In the genomic region with DNA sequence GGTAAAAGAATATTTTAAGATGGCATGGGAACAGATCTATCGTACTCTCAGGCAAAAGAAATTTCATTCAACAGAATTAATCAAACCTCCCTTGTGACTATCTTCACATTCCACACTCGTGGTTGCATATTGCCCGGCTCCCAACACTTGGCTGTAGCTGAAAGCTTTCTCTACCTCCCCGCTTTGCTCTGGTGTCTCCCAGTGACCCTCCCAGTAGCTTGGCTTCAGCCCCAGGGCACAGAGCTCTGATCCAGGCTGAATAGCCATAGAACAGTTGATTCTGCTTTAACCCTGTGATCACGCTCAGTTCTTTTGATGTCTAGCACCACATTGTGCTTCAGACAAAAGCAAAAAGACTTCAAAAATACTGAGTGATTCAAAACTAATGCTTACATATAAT, we compare ENCODE assay signal across 21 cellular contexts. TPM values are rescaled to one million over a fixed set of nuclear protein-coding genes. Genes with fewer than 3 reads are reported as not detected.
DNase-seq lines count a peak whose midpoint lies in the region; ATAC-seq, FAIRE-seq and TF ChIP-seq lines count a peak whose summit lies in the region.
"Had no signal": no experiment of that assay in that cellular context is flagged by ENCODE, and none has a peak within 500 bp of the region (broad histone marks: within the 10 kb centered on the region; RNA-seq: fewer than 3 reads in every experiment).

No MANE protein-coding gene starts in this region.

- ATAC-seq in A549 = peak in 1 of 2 experiments; percentile 6; a peak in 1 of 6 replicates
- peak; percentile 62 for ATAC-seq in Right ventricle myocardium inferior
- no peak for ATAC-seq in CD8-positive, alpha-beta T cell
- no peak for ATAC-seq in HG03097 (IDR thresholded peaks at IDR 0.05; ENCODE audit: low FRiP score, unreplicated experiment)
- ATAC-seq: pancreas; stimulated activated naive B cell treated with anti-CD40 and anti-IgM and Interleukin-4, amounts not matched to agents 10 μg/mL and 1 μg/mL and 100 μg/mL, for 72 hours; T-helper 17 cell had no signal

- intact Hi-C loops in Right ventricle myocardium inferior (cut with DNase I) = no loop called here
- intact Hi-C loops in CD8-positive, alpha-beta T cell (cut with DNase I, micrococcal nuclease) = no loop called here

- H3K9me3 Mint-ChIP-seq in CD8-positive, alpha-beta T cell = no peaks in the 10 kb centered on the region
- H3K9me3 Mint-ChIP-seq in immature natural killer cell = peaks cover 0 to 14% (median 3%) of the 10 kb centered on the region in 6 donors
- H3K9me3 Mint-ChIP-seq: activated B cell treated with CpG ODN at 0.5 μM for 24 hours; activated T-helper 2 cell treated with anti-CD3 and anti-CD28 coated beads, Interferon-gamma antibody, Interleukin-2, Interleukin-4, amounts not matched to agents 10 μg/mL and 5 μg/mL and 100 μg/mL, durations not matched to agents 14 hours and 24 hours and 36 hours; stimulated activated naive B cell treated with anti-CD40 and anti-IgM and Interleukin-4, amounts not matched to agents 10 μg/mL and 1 μg/mL and 100 μg/mL, for 72 hours had no signal

- H2BK5ac ChIP-seq in mesendoderm (ENCODE audit: low read length) = no peak overlapping the region

- H3K79me2 ChIP-seq in mesendoderm (ENCODE audit: control insufficient read depth, insufficient read depth, low read length) = no peaks in the 10 kb centered on the region

- peaks cover 2% of the 10 kb centered on the region for H3K36me3 ChIP-seq in mesendoderm (ENCODE audit: control insufficient read depth, insufficient read depth, low read length)
- no peaks in the 10 kb centered on the region for H3K36me3 ChIP-seq in CD8-positive, alpha-beta T cell (ENCODE audit: insufficient read depth, low read length)
- H3K36me3 ChIP-seq: pancreas, spleen, upper lobe of left lung had no signal

- H2BK120ac ChIP-seq in mesendoderm (ENCODE audit: low read depth, low read length) = no peak overlapping the region

- peaks cover 2% of the 10 kb centered on the region for H3K79me1 ChIP-seq in mesendoderm (ENCODE audit: low read length)

- no peak overlapping the region for H3K56ac ChIP-seq in mesendoderm (ENCODE audit: low read length)

- H3K23ac ChIP-seq in mesendoderm (ENCODE audit: low read length) = no peak overlapping the region

- no peak for TF ChIP-seq RAD21 in A549 (conservative IDR thresholded peaks at IDR 0.05 in 1 of 2, IDR thresholded peaks at IDR 0.05 in 1 of 2)

- POLR2A ChIA-PET in A549 (lab: Yijun Ruan, JAX) = no interaction called here
- POLR2A ChIA-PET in CD8-positive, alpha-beta T cell (lab: Charles Lee) = no interaction called here

- CTCF ChIA-PET in A549 (lab: Yijun Ruan, JAX) = no interaction called here
- CTCF ChIA-PET in CD8-positive, alpha-beta T cell (lab: Charles Lee) = no interaction called here

- H3K4me3 Mint-ChIP-seq in CD8-positive, alpha-beta T cell = no peak overlapping the region
- H3K4me3 Mint-ChIP-seq in immature natural killer cell = no peak overlapping the region
- H3K4me3 Mint-ChIP-seq: activated B cell treated with CpG ODN at 0.5 μM for 24 hours; stimulated activated naive B cell treated with anti-CD40 and anti-IgM and Interleukin-4, amounts not matched to agents 10 μg/mL and 1 μg/mL and 100 μg/mL, for 72 hours; T-helper 17 cell had no signal

- WGBS in A549 (ENCODE audit: missing lambda C conversion rate) = 78% methylated on average over 5 of the region's 5 CpGs
- no CpG with 5 or more reads among the region's 5 CpGs for WGBS in mesendoderm (ENCODE audit: extremely low coverage, insufficient coverage, low lambda C conversion rate)

- no peaks in the 10 kb centered on the region for H3K27me3 ChIP-seq in mesendoderm (ENCODE audit: insufficient read depth, low read length, poor library complexity)
- no peaks in the 10 kb centered on the region for H3K27me3 ChIP-seq in CD8-positive, alpha-beta T cell (ENCODE audit: insufficient read depth, low read length)
- H3K27me3 ChIP-seq: pancreas, spleen, upper lobe of left lung had no signal

- no peak overlapping the region for H3K27ac Mint-ChIP-seq in CD8-positive, alpha-beta T cell
- H3K27ac Mint-ChIP-seq in immature natural killer cell = no peak overlapping the region
- H3K27ac Mint-ChIP-seq: activated B cell treated with CpG ODN at 0.5 μM for 24 hours; activated T-helper 2 cell treated with anti-CD3 and anti-CD28 coated beads, Interferon-gamma antibody, Interleukin-2, Interleukin-4, amounts not matched to agents 10 μg/mL and 5 μg/mL and 100 μg/mL, durations not matched to agents 14 hours and 24 hours and 36 hours; stimulated activated naive B cell treated with anti-CD40 and anti-IgM and Interleukin-4, amounts not matched to agents 10 μg/mL and 1 μg/mL and 100 μg/mL, for 72 hours; T-helper 17 cell had no signal

- H3K27me3 Mint-ChIP-seq in CD8-positive, alpha-beta T cell (ENCODE audit: low read depth) = no peaks in the 10 kb centered on the region
- peaks cover 0 to 2% (median 0%) of the 10 kb centered on the region in 3 donors for H3K27me3 Mint-ChIP-seq in immature natural killer cell (ENCODE audit: low read depth in 3 of 3)
- H3K27me3 Mint-ChIP-seq: T-helper 17 cell had no signal

- TF ChIP-seq EP300 in A549 (IDR thresholded peaks at IDR 0.05) = no peak

- no peak overlapping the region for H3K4ac ChIP-seq in mesendoderm (ENCODE audit: low read depth, low read length)

- no peak overlapping the region for H2AK5ac ChIP-seq in mesendoderm (ENCODE audit: low read length)

- no peaks in the 10 kb centered on the region for H3K36me3 Mint-ChIP-seq in CD8-positive, alpha-beta T cell
- H3K36me3 Mint-ChIP-seq in immature natural killer cell = no peaks in the 10 kb centered on the region
- H3K36me3 Mint-ChIP-seq: stimulated activated naive B cell treated with anti-CD40 and anti-IgM and Interleukin-4, amounts not matched to agents 10 μg/mL and 1 μg/mL and 100 μg/mL, for 72 hours had no signal

- H3K4me1 ChIP-seq in A549 (peaks cover 99% of the 10 kb centered on the region), mesendoderm (ENCODE audit: control insufficient read depth, low read depth, low read length) (peaks cover 2% of the 10 kb centered on the region)
- H3K4me1 ChIP-seq in CD8-positive, alpha-beta T cell (ENCODE audit: insufficient read depth, low read length) = no peaks in the 10 kb centered on the region
- H3K4me1 ChIP-seq: spleen had no signal

- H3K9me3 ChIP-seq in A549 = no peaks in the 10 kb centered on the region
- no peaks in the 10 kb centered on the region for H3K9me3 ChIP-seq in CD8-positive, alpha-beta T cell (ENCODE audit: low read length)
- H3K9me3 ChIP-seq: pancreas, spleen, upper lobe of left lung had no signal

- no peak for TF ChIP-seq POLR2A in A549 (IDR thresholded peaks at IDR 0.05; ENCODE audit: low read length)

- no peak for DNase-seq in A549 (ENCODE audit: low read depth in 1 of 2, low spot score in 1 of 2)
- DNase-seq in amygdala (lab: John Stamatoyannopoulos, UW) = peak in 35 of 56 donors; percentile 2 to 76 (median 24)
- DNase-seq in Right ventricle myocardium inferior (ENCODE audit: missing footprints) = peak; percentile 27
- DNase-seq in mesendoderm = peak; percentile 80
- DNase-seq in CD8-positive, alpha-beta T cell = no peak
- DNase-seq in immature natural killer cell = no peak
- DNase-seq in HCEC 1CT = no peak
- DNase-seq: 8988T; activated B cell treated with CpG ODN at 0.5 μM for 24 hours; DMS53; NCI-H1436; pancreas; spleen; stimulated activated naive B cell treated with anti-CD40 and anti-IgM and Interleukin-4, amounts not matched to agents 10 μg/mL and 1 μg/mL and 100 μg/mL, for 72 hours; T-helper 17 cell; upper lobe of left lung had no signal

- H3K9ac ChIP-seq in mesendoderm (ENCODE audit: low read length) = no peak overlapping the region

- no peak overlapping the region for H3K18ac ChIP-seq in mesendoderm (ENCODE audit: low read length)

- no peak for FAIRE-seq in A549 (lab: Jason Lieb, UNC)
- FAIRE-seq: colon, pancreas had no signal

- H4K5ac ChIP-seq in mesendoderm (ENCODE audit: low read length) = no peak overlapping the region

- no peak for TF ChIP-seq CTCF in A549 (IDR thresholded peaks at IDR 0.05)
- TF ChIP-seq CTCF in CD8-positive, alpha-beta T cell (IDR thresholded peaks at IDR 0.05) = no peak

- H3K4me2 ChIP-seq in A549 = peak overlapping the region; percentile 57
- no peak overlapping the region for H3K4me2 ChIP-seq in mesendoderm (ENCODE audit: low read length)

- H3K4me3 ChIP-seq in A549 (no peak overlapping the region), mesendoderm (ENCODE audit: low read length) (no peak overlapping the region)
- no peak overlapping the region for H3K4me3 ChIP-seq in CD8-positive, alpha-beta T cell (ENCODE audit: low read depth, low read length)
- H3K4me3 ChIP-seq: pancreas, spleen, upper lobe of left lung had no signal

- no peak overlapping the region for H4K8ac ChIP-seq in mesendoderm (ENCODE audit: low read depth, low read length)

- H3K27ac ChIP-seq in A549 (peak overlapping the region; percentile 63 to 66; a peak in 5 of 6 replicates), mesendoderm (ENCODE audit: low read depth, low read length) (no peak overlapping the region)
- H3K27ac ChIP-seq in CD8-positive, alpha-beta T cell (ENCODE audit: low read depth, low read length) = no peak overlapping the region
- H3K27ac ChIP-seq: C4-2B, epithelial cell of prostate, pancreas, spleen, upper lobe of left lung had no signal

- H2BK15ac ChIP-seq in mesendoderm (replicated peaks; ENCODE audit: low read depth) = no peak overlapping the region

- no peaks in the 10 kb centered on the region for H3K4me1 Mint-ChIP-seq in CD8-positive, alpha-beta T cell (ENCODE audit: low read depth)
- no peaks in the 10 kb centered on the region for H3K4me1 Mint-ChIP-seq in immature natural killer cell
- H3K4me1 Mint-ChIP-seq: activated B cell treated with CpG ODN at 0.5 μM for 24 hours; stimulated activated naive B cell treated with anti-CD40 and anti-IgM and Interleukin-4, amounts not matched to agents 10 μg/mL and 1 μg/mL and 100 μg/mL, for 72 hours; T-helper 17 cell had no signal

TF ChIP-seq in A549, 52 proteins besides CTCF, POLR2A, EP300 and RAD21 (continues in another document):
- TF ChIP-seq RCOR1 (IDR thresholded peaks at IDR 0.05; ENCODE audit: low read depth, low read length) = no peak
- peak; percentile 74; the same call in 1 of the 2 replicates for TF ChIP-seq POLR2AphosphoS2 (conservative IDR thresholded peaks at IDR 0.05; ENCODE audit: low read length)

RNA-seq across cellular contexts. Expression of gene SLC7A11, which starts 24.6 kb away (rescaled TPM):
- polyA plus RNA-seq in A549 (2011; rRNA removed) = 125 and 161 TPM in 2 replicates
- 16.0 and 18.3 TPM in 2 replicates for polyA plus RNA-seq in A549 (2012; cell fraction: cytosol; rRNA removed)
- polyA plus RNA-seq in A549 (2012; cell fraction: nucleus; rRNA removed) = 15.2 and 26.8 TPM in 2 replicates
- polyA plus RNA-seq in A549 (2017; fragmentation: RNase III; extraction: RNeasy Plus Mini Kit Qiagen cat#74134 plus additional on column Dnase treatment) = 52.0 to 53.9 TPM (median 52.4 TPM) in 3 replicates
- polyA minus RNA-seq in A549 (2011; rRNA and poly(A)+ RNA removed) = 201 and 266 TPM in 2 replicates
- total RNA-seq in Right ventricle myocardium inferior = 0.46 TPM
- polyA plus RNA-seq in mesendoderm (2013, experiment 1 of 2) = 23.6 TPM
- polyA plus RNA-seq in mesendoderm (2013, experiment 2 of 2) = 23.4 TPM
- total RNA-seq in CD8-positive, alpha-beta T cell = not detected
- polyA plus RNA-seq in immature natural killer cell = not detected

Comparison
In these comparisons a context has a peak if more than half of its experiments do, and no peak if none do; other contexts are left out.
1. DNase-seq: peak in amygdala (35 of 56), Right ventricle myocardium inferior (single experiment) and mesendoderm (single experiment); none in A549 (0 of 2), CD8-positive, alpha-beta T cell (0 of 7), immature natural killer cell (0 of 3) and HCEC 1CT (single experiment).
2. H3K27ac ChIP-seq: peak in A549 (2 of 2); none in mesendoderm (single experiment) and CD8-positive, alpha-beta T cell (single experiment).